In the genomic region with DNA sequence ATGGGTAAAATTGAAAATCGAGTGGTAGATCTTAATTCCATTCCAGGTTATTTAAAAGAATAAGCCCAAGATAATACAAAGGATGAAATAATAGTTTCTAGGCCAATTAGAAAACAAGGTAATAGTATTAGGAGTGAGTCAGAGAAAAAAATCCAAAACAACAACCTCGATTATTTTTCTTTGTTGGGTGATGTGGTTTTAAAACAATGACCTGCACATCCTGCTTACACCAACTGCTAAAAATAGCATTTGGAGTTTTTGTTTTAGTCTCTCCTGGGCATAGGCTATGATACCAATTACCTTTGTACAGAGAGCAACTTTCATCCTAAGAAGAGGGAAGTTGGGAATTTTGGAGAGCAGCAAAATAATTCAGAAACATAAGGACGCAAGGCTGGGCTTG, we compare ENCODE assay signal across 1 cellular context.
TF ChIP-seq lines count a peak whose summit lies in the region.

No MANE protein-coding gene starts in this region.

TF ChIP-seq in SK-N-SH treated with all-trans-retinoic acid at 6 μM for 48 hours, 23 proteins besides CTCF, POLR2A, EP300 and RAD21 (continued from another document):
- TF ChIP-seq, protein P1, sequence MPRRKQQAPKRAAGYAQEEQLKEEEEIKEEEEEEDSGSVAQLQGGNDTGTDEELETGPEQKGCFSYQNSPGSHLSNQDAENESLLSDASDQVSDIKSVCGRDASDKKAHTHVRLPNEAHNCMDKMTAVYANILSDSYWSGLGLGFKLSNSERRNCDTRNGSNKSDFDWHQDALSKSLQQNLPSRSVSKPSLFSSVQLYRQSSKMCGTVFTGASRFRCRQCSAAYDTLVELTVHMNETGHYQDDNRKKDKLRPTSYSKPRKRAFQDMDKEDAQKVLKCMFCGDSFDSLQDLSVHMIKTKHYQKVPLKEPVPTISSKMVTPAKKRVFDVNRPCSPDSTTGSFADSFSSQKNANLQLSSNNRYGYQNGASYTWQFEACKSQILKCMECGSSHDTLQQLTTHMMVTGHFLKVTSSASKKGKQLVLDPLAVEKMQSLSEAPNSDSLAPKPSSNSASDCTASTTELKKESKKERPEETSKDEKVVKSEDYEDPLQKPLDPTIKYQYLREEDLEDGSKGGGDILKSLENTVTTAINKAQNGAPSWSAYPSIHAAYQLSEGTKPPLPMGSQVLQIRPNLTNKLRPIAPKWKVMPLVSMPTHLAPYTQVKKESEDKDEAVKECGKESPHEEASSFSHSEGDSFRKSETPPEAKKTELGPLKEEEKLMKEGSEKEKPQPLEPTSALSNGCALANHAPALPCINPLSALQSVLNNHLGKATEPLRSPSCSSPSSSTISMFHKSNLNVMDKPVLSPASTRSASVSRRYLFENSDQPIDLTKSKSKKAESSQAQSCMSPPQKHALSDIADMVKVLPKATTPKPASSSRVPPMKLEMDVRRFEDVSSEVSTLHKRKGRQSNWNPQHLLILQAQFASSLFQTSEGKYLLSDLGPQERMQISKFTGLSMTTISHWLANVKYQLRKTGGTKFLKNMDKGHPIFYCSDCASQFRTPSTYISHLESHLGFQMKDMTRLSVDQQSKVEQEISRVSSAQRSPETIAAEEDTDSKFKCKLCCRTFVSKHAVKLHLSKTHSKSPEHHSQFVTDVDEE (CRISPR knock-in tag; IDR thresholded peaks at IDR 0.05): no peak
- TF ChIP-seq ISL1 (CRISPR knock-in tag; IDR thresholded peaks at IDR 0.05) (no peak), ZNF565 (CRISPR knock-in tag; conservative IDR thresholded peaks at IDR 0.05; ENCODE audit: low read depth) (no peak), ZC3H10 (CRISPR knock-in tag; IDR thresholded peaks at IDR 0.05) (no peak), TOX (CRISPR knock-in tag; IDR thresholded peaks at IDR 0.05; ENCODE audit: borderline replicate concordance) (no peak), OSR1 (CRISPR knock-in tag; IDR thresholded peaks at IDR 0.05) (no peak), RARB (CRISPR knock-in tag; IDR thresholded peaks at IDR 0.05) (no peak), GLIS3 (CRISPR knock-in tag; IDR thresholded peaks at IDR 0.05) (no peak), BACH2 (CRISPR knock-in tag; IDR thresholded peaks at IDR 0.05; ENCODE audit: borderline replicate concordance) (no peak), ZNF70 (CRISPR knock-in tag; IDR thresholded peaks at IDR 0.05) (no peak), ZNF8 (CRISPR knock-in tag; IDR thresholded peaks at IDR 0.05) (no peak), CSDC2 (CRISPR knock-in tag; IDR thresholded peaks at IDR 0.05) (no peak), ARNTL (CRISPR knock-in tag; IDR thresholded peaks at IDR 0.05; ENCODE audit: borderline replicate concordance, low read depth) (no peak)
- TF ChIP-seq, protein P2, sequence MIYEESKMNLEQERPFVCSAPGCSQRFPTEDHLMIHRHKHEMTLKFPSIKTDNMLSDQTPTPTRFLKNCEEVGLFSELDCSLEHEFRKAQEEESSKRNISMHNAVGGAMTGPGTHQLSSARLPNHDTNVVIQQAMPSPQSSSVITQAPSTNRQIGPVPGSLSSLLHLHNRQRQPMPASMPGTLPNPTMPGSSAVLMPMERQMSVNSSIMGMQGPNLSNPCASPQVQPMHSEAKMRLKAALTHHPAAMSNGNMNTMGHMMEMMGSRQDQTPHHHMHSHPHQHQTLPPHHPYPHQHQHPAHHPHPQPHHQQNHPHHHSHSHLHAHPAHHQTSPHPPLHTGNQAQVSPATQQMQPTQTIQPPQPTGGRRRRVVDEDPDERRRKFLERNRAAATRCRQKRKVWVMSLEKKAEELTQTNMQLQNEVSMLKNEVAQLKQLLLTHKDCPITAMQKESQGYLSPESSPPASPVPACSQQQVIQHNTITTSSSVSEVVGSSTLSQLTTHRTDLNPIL (CRISPR knock-in tag; IDR thresholded peaks at IDR 0.05; ENCODE audit: low read depth): no peak
